Comparison of ENCODE assay signal across 8 cellular contexts in the genomic region with DNA sequence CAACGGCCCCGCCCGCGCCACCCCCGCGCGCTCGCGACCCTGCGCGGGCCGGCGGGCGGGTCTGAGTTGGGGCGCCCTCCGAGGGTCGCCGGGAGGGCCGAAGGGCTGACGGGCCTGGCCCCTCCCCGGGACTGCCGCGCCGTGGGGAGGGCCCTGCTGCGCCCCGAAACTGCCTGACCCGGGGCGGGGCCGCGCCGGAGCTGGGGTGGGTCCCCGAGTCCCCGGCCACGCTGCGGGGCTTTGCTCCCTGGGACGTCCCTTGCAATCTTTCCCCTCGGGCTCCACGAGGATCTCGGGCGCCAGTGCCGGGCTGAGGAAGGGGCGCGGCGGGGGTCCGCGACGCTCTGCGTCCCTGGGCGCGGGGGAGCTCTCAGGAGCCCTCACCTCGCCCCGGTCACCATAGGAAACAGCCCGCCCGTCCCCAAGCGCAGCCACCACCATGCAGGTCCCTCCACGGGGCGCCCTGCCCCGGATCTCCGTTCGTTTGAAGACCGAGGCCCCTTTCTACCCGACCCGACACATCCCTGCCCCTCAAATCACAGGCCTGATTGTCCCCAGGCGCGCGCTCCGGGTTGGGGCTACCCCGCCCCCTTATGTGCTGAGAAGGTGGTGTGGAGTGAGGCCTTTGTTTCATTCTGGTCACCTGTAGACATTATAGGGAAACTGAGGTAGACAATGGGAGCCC. TPM values are rescaled to one million over a fixed set of nuclear protein-coding genes. Genes with fewer than 3 reads are reported as not detected.
DNase-seq lines count a peak whose midpoint lies in the region; ATAC-seq and TF ChIP-seq lines count a peak whose summit lies in the region.

No MANE protein-coding gene starts in this region.

- TF ChIP-seq CTCF in A673 (conservative IDR thresholded peaks at IDR 0.05; ENCODE audit: low read depth, low read length), result no peak
- TF ChIP-seq CTCF in lung (IDR thresholded peaks at IDR 0.05; ENCODE audit: control extremely low read depth, extremely low read depth), result no peak

- TF ChIP-seq POLR2A in GM18526 (IDR thresholded peaks at IDR 0.05; ENCODE audit: extremely low read depth, insufficient read length), result peak; percentile 57

- no peaks in the 10 kb centered on the region for H3K27me3 ChIP-seq in A673 (replicated peaks; ENCODE audit: insufficient read depth, low read depth, low read length, poor library complexity)
- no peaks in the 10 kb centered on the region for H3K27me3 ChIP-seq in lung (ENCODE audit: control insufficient read depth, insufficient read depth)

- POLR2A ChIA-PET in A673 (lab: Charles Lee; ENCODE audit: low non-redundant PET), result interaction anchor here (0.8 kb wide), 2 partner anchors 14 to 123 kb away, joined by 3 read pairs; no protein-coding TSS in a partner anchor

- CTCF ChIA-PET in A673 (lab: Charles Lee), result interaction anchor here (0.6 kb wide), 1 partner anchor 237 kb away, joined by 4 read pairs; no protein-coding TSS in a partner anchor

- ATAC-seq in lung (ENCODE audit: insufficient read depth, low FRiP score) (no peak), GM18858 (IDR thresholded peaks at IDR 0.05; ENCODE audit: unreplicated experiment) (no peak)

- DNase-seq in A673 (ENCODE audit: low spot score), result peak; percentile 83
- peak; percentile 24 for DNase-seq in NCI-H128 (lab: John Stamatoyannopoulos, UW; ENCODE audit: unreplicated experiment)
- peak; percentile 67 for DNase-seq in activated CD4-positive, CD25-positive, alpha-beta regulatory T cell treated with anti-CD3 and anti-CD28 coated beads, Interleukin-2, amount 50 U/mL, for 72 hours
- DNase-seq in dermis blood vessel endothelial cell, result peak; percentile 71
- peak; percentile 70 for DNase-seq in lung (ENCODE audit: low spot score)
- peak; percentile 50 to 56 for DNase-seq in stimulated activated CD8-positive, alpha-beta memory T cell treated with anti-CD3 and anti-CD28 coated beads, Interleukin-7, amount 100 ng/mL, for 4 hours (ENCODE audit: low read depth in 2 of 2)

- H3K4me1 ChIP-seq in A673 (ENCODE audit: insufficient read depth, low read length, poor library complexity, severe bottlenecking), result peaks cover 26% of the 10 kb centered on the region
- H3K4me1 ChIP-seq in lung (ENCODE audit: control insufficient read depth in 2 of 2, insufficient read depth in 2 of 2, low read length in 2 of 2), result peaks cover 3 to 13% of the 10 kb centered on the region in 2 donors

- WGBS in lung, 2 donors, result 0% methylated on average over 40 to 68 of the region's 68 CpGs

- peak overlapping the region; percentile 99 for H3K27ac ChIP-seq in A673 (ENCODE audit: low read depth, low read length, poor library complexity, severe bottlenecking)
- H3K27ac ChIP-seq in lung (ENCODE audit: low read depth in 1 of 2, low read length in 1 of 2), result peak overlapping the region; percentile 99

- intact Hi-C loops in A673 (cut with micrococcal nuclease; ENCODE audit: unreplicated experiment), result loop anchor here (10.0 kb wide), 1 partner anchor 92 kb away; no protein-coding TSS in a partner anchor

- no peaks in the 10 kb centered on the region for H3K9me3 ChIP-seq in A673 (ENCODE audit: low read depth, low read length, poor library complexity, severe bottlenecking)
- peaks cover 0 to 5% of the 10 kb centered on the region in 2 donors for H3K9me3 ChIP-seq in lung (ENCODE audit: control insufficient read depth in 2 of 2, insufficient read depth in 1 of 2, low read length in 1 of 2)

- no TSS peak for BruUV-seq in A673 (replicated peaks; lab: Mats Ljungman, UMichigan)

- H3K36me3 ChIP-seq in A673 (ENCODE audit: insufficient read depth, low read length, poor library complexity, severe bottlenecking) (peaks cover 32% of the 10 kb centered on the region), lung (ENCODE audit: control insufficient read depth in 2 of 2, insufficient read depth in 2 of 2, low read length in 2 of 2) (peaks cover 18 to 27% of the 10 kb centered on the region in 2 donors)

- H3K4me3 ChIP-seq in A673 (ENCODE audit: low read depth, low read length, poor library complexity, severe bottlenecking) (peak overlapping the region; percentile 79), lung (peak overlapping the region; percentile 73)

RNA-seq across cellular contexts. Expression of a gene that starts 0.5 kb away (rescaled TPM):
- total RNA-seq in A673 (2021) (2,855 and 3,247 TPM in 2 replicates), dermis blood vessel endothelial cell (6,291 and 7,288 TPM in 2 replicates), lung (1,000 to 10,000 TPM; 3,059 to 3,066 TPM)
- 1,000 to 10,000 TPM; 1,461 to 4,301 TPM for polyA plus RNA-seq in lung

RNA-seq across cellular contexts. Expression of a gene that starts 15.1 kb away (rescaled TPM):
- 0.26 and 0.31 TPM in 2 replicates for total RNA-seq in A673 (2021)
- 0.42 and 1.0 TPM in 2 replicates for total RNA-seq in dermis blood vessel endothelial cell
- 1 to 10 TPM; 2.1 to 3.9 TPM for total RNA-seq in lung
- 1 to 10 TPM in 1 of 2 donors, under 1 TPM in 1; 0.46 to 1.8 TPM for polyA plus RNA-seq in lung

RNA-seq across cellular contexts. Expression of a gene that starts 39.0 kb away (rescaled TPM):
- total RNA-seq in A673 (2021), result 49.4 and 49.5 TPM in 2 replicates
- 26.0 and 27.1 TPM in 2 replicates for total RNA-seq in dermis blood vessel endothelial cell
- total RNA-seq in lung, result 10 to 100 TPM; 20.8 to 34.4 TPM
- 10 to 100 TPM; 21.4 to 29.3 TPM for polyA plus RNA-seq in lung

Comparison
In these comparisons a context has a peak if more than half of its experiments do, and no peak if none do; other contexts are left out.
1. DNase-seq: peak in every context shown above with its lines; median percentile 83 in A673; 71 in dermis blood vessel endothelial cell; 70 in lung; 67 in activated CD4-positive, CD25-positive, alpha-beta regulatory T cell treated with anti-CD3 and anti-CD28 coated beads, Interleukin-2, amount 50 U/mL, for 72 hours; 53 in stimulated activated CD8-positive, alpha-beta memory T cell treated with anti-CD3 and anti-CD28 coated beads, Interleukin-7, amount 100 ng/mL, for 4 hours; 24 in NCI-H128.